Comparison of ENCODE assay signal across 1 cellular context in genomic region chr2:63886445-63886844, GRCh38.
TF ChIP-seq lines count a peak whose summit lies in the region.

No MANE protein-coding gene starts in this region.

TF ChIP-seq in H1, 55 proteins besides CTCF, POLR2A, EP300 and RAD21:
- TF ChIP-seq POLR2AphosphoS5 (IDR thresholded peaks at IDR 0.05; ENCODE audit: low read depth, low read length) (peak; percentile 82), TAF7 (optimal IDR thresholded peaks at IDR 0.05; ENCODE audit: borderline replicate concordance, low read depth, low read length) (no peak), CREB1 (IDR thresholded peaks at IDR 0.05) (no peak), FOSL1 (IDR thresholded peaks at IDR 0.05; ENCODE audit: insufficient read depth, low read depth, low read length) (no peak), RNF2 (IDR thresholded peaks at IDR 0.05; ENCODE audit: borderline replicate concordance, low read depth, low read length, missing control alignments, poor library complexity, severe bottlenecking) (no peak), ATF2 (IDR thresholded peaks at IDR 0.05; ENCODE audit: low read length) (peak; percentile 23; the same call in 1 of the 2 replicates)
